In the genomic region with DNA sequence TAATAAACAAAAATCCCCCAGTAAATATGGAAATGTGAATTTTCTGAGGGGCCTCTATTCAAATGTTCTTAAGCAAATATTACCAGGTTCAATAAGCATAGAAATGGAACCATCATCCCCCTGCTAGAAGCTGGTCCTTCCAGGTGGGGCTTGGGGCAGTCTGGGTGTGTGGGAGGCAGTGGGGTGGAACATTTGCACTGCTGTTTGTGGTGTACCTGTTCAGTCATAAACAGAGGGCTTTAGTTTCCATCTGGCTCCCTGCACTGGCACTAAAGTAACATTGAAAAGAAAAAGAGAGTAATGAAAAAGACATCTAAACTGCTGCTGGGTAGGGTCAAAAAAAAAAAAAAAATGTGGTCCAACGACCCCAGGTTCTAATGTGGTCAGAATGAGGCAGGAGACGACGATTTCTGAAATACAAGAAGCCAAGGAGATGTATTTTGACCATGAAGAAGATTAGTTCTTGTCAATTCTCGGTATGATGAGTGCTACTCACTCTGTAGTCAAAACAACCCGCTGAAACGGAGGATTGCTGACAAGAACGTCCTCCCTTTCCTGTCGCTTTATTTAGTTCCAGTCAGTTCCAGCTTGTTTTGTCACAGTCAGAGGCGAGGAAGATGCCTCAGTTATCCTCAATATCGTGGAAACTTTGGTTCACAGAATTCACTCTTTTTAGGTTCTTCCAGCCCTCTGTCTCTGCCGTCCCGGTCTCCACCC, we compare ENCODE assay signal across 13 cellular contexts. TPM values are rescaled to one million over a fixed set of nuclear protein-coding genes. Genes with fewer than 3 reads are reported as not detected.
DNase-seq lines count a peak whose midpoint lies in the region; ATAC-seq, FAIRE-seq and TF ChIP-seq lines count a peak whose summit lies in the region.
"Had no signal": no experiment of that assay in that cellular context is flagged by ENCODE, and none has a peak within 500 bp of the region (broad histone marks: within the 10 kb centered on the region; RNA-seq: fewer than 3 reads in every experiment).

No MANE protein-coding gene starts in this region.

- H3K4me3 ChIP-seq in psoas muscle: no peak overlapping the region
- H3K4me3 ChIP-seq: pancreas had no signal

- H3K27me3 Mint-ChIP-seq in T-helper 1 cell treated with Interleukin-12 subunit alpha and Interleukin-12 subunit beta and Interleukin-4 antibody, amounts not matched to agents 30 μg/mL and 1 μg/mL, for 36 hours (ENCODE audit: low read depth): peaks cover 40% of the 10 kb centered on the region
- H3K27me3 Mint-ChIP-seq in CD14-positive monocyte (ENCODE audit: low read depth in 3 of 3): peaks cover 2 to 14% (median 5%) of the 10 kb centered on the region in 3 donors

- no peaks in the 10 kb centered on the region for H3K9me3 Mint-ChIP-seq in T-helper 1 cell treated with Interleukin-12 subunit alpha and Interleukin-12 subunit beta and Interleukin-4 antibody, amounts not matched to agents 30 μg/mL and 1 μg/mL, for 36 hours
- no peaks in the 10 kb centered on the region for H3K9me3 Mint-ChIP-seq in CD14-positive monocyte

- H3K27me3 ChIP-seq in psoas muscle (ENCODE audit: insufficient read depth in 3 of 3, low read length in 2 of 3): no peaks in the 10 kb centered on the region
- H3K27me3 ChIP-seq: pancreas had no signal

- peak overlapping the region; percentile 10 for H3K4me3 Mint-ChIP-seq in T-helper 1 cell treated with Interleukin-12 subunit alpha and Interleukin-12 subunit beta and Interleukin-4 antibody, amounts not matched to agents 30 μg/mL and 1 μg/mL, for 36 hours
- no peak overlapping the region for H3K4me3 Mint-ChIP-seq in CD14-positive monocyte

- no peaks in the 10 kb centered on the region for H3K36me3 Mint-ChIP-seq in T-helper 1 cell treated with Interleukin-12 subunit alpha and Interleukin-12 subunit beta and Interleukin-4 antibody, amounts not matched to agents 30 μg/mL and 1 μg/mL, for 36 hours (ENCODE audit: low read depth)
- no peaks in the 10 kb centered on the region for H3K36me3 Mint-ChIP-seq in CD14-positive monocyte

- peak; percentile 90 for FAIRE-seq in GM12892 (lab: Jason Lieb, UNC)
- FAIRE-seq: pancreas had no signal

- ATAC-seq in GM19395 (IDR thresholded peaks at IDR 0.05; ENCODE audit: unreplicated experiment) (peak; percentile 72), HG03039 (IDR thresholded peaks at IDR 0.05; ENCODE audit: unreplicated experiment) (peak; percentile 63), Right ventricle myocardium superior (ENCODE audit: poor library complexity) (no peak), psoas muscle (no peak)
- ATAC-seq: pancreas, SK-N-SH treated with all-trans-retinoic acid at 6 μM for 48 hours had no signal

- H3K27ac ChIP-seq in psoas muscle: no peak overlapping the region
- H3K27ac ChIP-seq: pancreas had no signal

- no peaks in the 10 kb centered on the region for H3K36me3 ChIP-seq in psoas muscle (ENCODE audit: insufficient read depth in 1 of 2, low read depth in 1 of 2)
- H3K36me3 ChIP-seq: pancreas had no signal

- intact Hi-C loops in Right ventricle myocardium superior (cut with DNase I) (loop anchor here (5.0 kb wide), 1 partner anchor 82 kb away; no protein-coding TSS in a partner anchor), CD14-positive monocyte (cut with micrococcal nuclease) (no loop called here), psoas muscle (cut with DNase I) (no loop called here)

- H3K27ac Mint-ChIP-seq in T-helper 1 cell treated with Interleukin-12 subunit alpha and Interleukin-12 subunit beta and Interleukin-4 antibody, amounts not matched to agents 30 μg/mL and 1 μg/mL, for 36 hours: peak overlapping the region; percentile 23
- no peak overlapping the region for H3K27ac Mint-ChIP-seq in CD14-positive monocyte

- H3K4me1 ChIP-seq in psoas muscle: no peaks in the 10 kb centered on the region

- TF ChIP-seq POLR2A in GM12892 (IDR thresholded peaks at IDR 0.05; ENCODE audit: low read depth, low read length): no peak

- peaks cover 30% of the 10 kb centered on the region for H3K4me1 Mint-ChIP-seq in T-helper 1 cell treated with Interleukin-12 subunit alpha and Interleukin-12 subunit beta and Interleukin-4 antibody, amounts not matched to agents 30 μg/mL and 1 μg/mL, for 36 hours (ENCODE audit: low read depth)
- peaks cover 2% of the 10 kb centered on the region for H3K4me1 Mint-ChIP-seq in CD14-positive monocyte

- DNase-seq in GM12892 (ENCODE audit: insufficient read length) (peak; percentile 27), Right ventricle myocardium superior (no peak), CD14-positive monocyte (ENCODE audit: low spot score) (no peak), HEK293T (ENCODE audit: extremely low spot score) (no peak), psoas muscle (no peak)
- DNase-seq: DMS79 treated with DMSO at 0.1 percent for 48 hours; Kasumi-1; pancreas; stimulated activated naive CD4-positive, alpha-beta T cell treated with Interleukin-2 at 50 U/mL for 16 hours had no signal

- TF ChIP-seq CTCF in CD14-positive monocyte (IDR thresholded peaks at IDR 0.05) (no peak), psoas muscle (IDR thresholded peaks at IDR 0.05) (no peak)

- no peaks in the 10 kb centered on the region for H3K9me3 ChIP-seq in psoas muscle
- H3K9me3 ChIP-seq: pancreas had no signal

- POLR2A ChIA-PET in HEK293T (lab: Yijun Ruan, JAX): no interaction called here

- CTCF ChIA-PET in HEK293T (lab: Yijun Ruan, JAX): no interaction called here

- 57 to 64% (median 62%) methylated on average over 12 of the region's 12 CpGs for WGBS in psoas muscle, 3 donors

TF ChIP-seq in HEK293T, 16 proteins besides CTCF, POLR2A, EP300 and RAD21:
- no peak for TF ChIP-seq NFRKB (IDR thresholded peaks at IDR 0.05)
- TF ChIP-seq LEF1 (IDR thresholded peaks at IDR 0.05; ENCODE audit: borderline replicate concordance): no peak
- no peak for TF ChIP-seq HDGF (IDR thresholded peaks at IDR 0.05; ENCODE audit: borderline replicate concordance)
- no peak for TF ChIP-seq FOXM1 (IDR thresholded peaks at IDR 0.05; ENCODE audit: borderline replicate concordance)
- no peak for TF ChIP-seq SP1 (IDR thresholded peaks at IDR 0.05)

RNA-seq across cellular contexts. Expression of a gene that starts 44.2 kb away (rescaled TPM):
- not detected for polyA plus RNA-seq in GM12892 (2012; ENCODE audit: missing spikeins)
- total RNA-seq in Right ventricle myocardium superior (not detected), psoas muscle (not detected)
- polyA plus RNA-seq in CD14-positive monocyte (not detected), psoas muscle (under 1 TPM in 1 of 3 donors, not detected in 2; 0.08 TPM)

RNA-seq across cellular contexts. Expression of a gene that starts 44.3 kb away (rescaled TPM):
- polyA plus RNA-seq in GM12892 (2012; ENCODE audit: missing spikeins): 8.4 TPM
- total RNA-seq in Right ventricle myocardium superior (5.4 TPM), psoas muscle (1 to 10 TPM; 2.2 to 4.6 (median 3.3) TPM)
- polyA plus RNA-seq in CD14-positive monocyte (1 to 10 TPM; 4.1 to 7.5 TPM), psoas muscle (1 to 10 TPM in 2 of 3 donors, under 1 TPM in 1; 0.94 to 3.3 (median 2.5) TPM)

Comparison
In these comparisons a context has a peak if more than half of its experiments do, and no peak if none do; other contexts are left out.
1. ATAC-seq: peak in GM19395 (single experiment) and HG03039 (single experiment); none in Right ventricle myocardium superior (single experiment) and psoas muscle (0 of 4).